In the genomic region with DNA sequence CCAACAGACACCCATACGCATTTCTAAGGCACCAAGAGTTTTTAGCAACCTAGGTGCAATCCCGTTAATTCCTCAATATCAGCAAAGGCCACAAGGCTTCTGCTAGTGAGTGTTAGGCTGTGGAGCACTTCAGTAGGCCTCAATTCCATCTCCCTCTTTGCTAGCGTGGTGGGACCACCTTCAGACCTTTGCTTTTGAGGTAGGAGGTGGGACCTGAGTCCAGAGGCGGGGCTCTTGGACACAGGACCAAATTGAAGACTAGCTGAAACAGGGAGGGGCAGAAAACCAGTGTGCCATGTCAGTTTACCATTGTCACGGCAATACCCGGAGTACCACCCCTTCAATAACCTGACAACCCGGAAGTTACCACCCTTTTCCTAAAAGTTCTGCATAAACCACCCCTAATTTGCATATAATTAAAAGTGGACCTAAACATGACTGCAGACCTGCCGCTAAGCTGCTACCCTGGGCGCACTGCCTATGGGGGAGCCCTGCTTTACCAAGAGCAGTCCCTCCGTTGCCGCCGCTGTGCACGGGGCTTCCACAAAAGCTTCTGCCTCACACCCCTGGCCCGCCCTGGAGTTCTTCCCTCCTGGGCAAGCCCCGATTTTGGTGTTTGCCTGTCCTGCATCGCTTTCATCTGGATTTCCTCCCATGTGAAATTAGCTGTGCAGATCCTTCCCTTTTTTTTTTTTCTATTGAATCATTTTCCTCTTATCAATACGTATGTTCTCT, we compare ENCODE assay signal across 11 cellular contexts. TPM values are rescaled to one million over a fixed set of nuclear protein-coding genes. Genes with fewer than 3 reads are reported as not detected.
"Had no signal": no experiment of that assay in that cellular context is flagged by ENCODE, and none has a peak within 500 bp of the region (broad histone marks: within the 10 kb centered on the region; RNA-seq: fewer than 3 reads in every experiment).

No MANE protein-coding gene starts in this region.

- H3K27ac Mint-ChIP-seq: GM23338, H9, HFFc6 had no signal

- DNase-seq: GM23248, GOT3, H7, H9, HCEC 1CT, HFFc6 had no signal

- FAIRE-seq: H1, H54 had no signal

- H3K4me3 Mint-ChIP-seq: GM23338, H9, HFFc6 had no signal

- H3K36me3 ChIP-seq: HAP-1 had no signal

- ATAC-seq: GM23338, HCT116 had no signal

- H3K9me3 ChIP-seq: HAP-1 had no signal

- H3K4me3 ChIP-seq: GM23248, GM23338, HAP-1 had no signal

- H3K4me2 ChIP-seq: GM23338 had no signal

- H3K4me1 ChIP-seq: HAP-1 had no signal

- H3K27ac ChIP-seq: GM23248 had no signal

- H3K9me3 Mint-ChIP-seq: GM23338, HFFc6 had no signal

- H3K9ac ChIP-seq: GM23248 had no signal

- H2AFZ ChIP-seq: GM23248, GM23338 had no signal

RNA-seq across cellular contexts. Expression of a gene that starts 41.1 kb away (rescaled TPM):
- total RNA-seq: GM23248, GM23338, H1, H7, HFFc6 had no signal
- polyA plus RNA-seq: GM23248, GM23338, H1 had no signal
